25 cellular contexts compared by ENCODE assay signal in genomic region chr5:118825226-118825625, GRCh38.
"Had no signal": no experiment of that assay in that cellular context is flagged by ENCODE, and none has a peak within 500 bp of the region (broad histone marks: within the 10 kb centered on the region; RNA-seq: fewer than 3 reads in every experiment).

No MANE protein-coding gene starts in this region.

- H3K27ac Mint-ChIP-seq: immature natural killer cell; naive thymus-derived CD4-positive, alpha-beta T cell; nephron progenitor cell; stimulated activated effector memory CD8-positive, alpha-beta T cell treated with anti-CD3 and anti-CD28 coated beads, Interleukin-12 subunit alpha, Interleukin-12 subunit beta, amount 100 ng/mL, for 72 hours; type B pancreatic cell had no signal

- H3K4me1 ChIP-seq: foreskin keratinocyte, pancreas, stomach, thyroid gland had no signal

- H3K4me1 Mint-ChIP-seq: central memory CD8-positive, alpha-beta T cell; immature natural killer cell; naive thymus-derived CD4-positive, alpha-beta T cell; nephron progenitor cell; stimulated activated effector memory CD8-positive, alpha-beta T cell treated with anti-CD3 and anti-CD28 coated beads, Interleukin-12 subunit alpha, Interleukin-12 subunit beta, amount 100 ng/mL, for 72 hours had no signal

- H3K9me3 Mint-ChIP-seq: central memory CD8-positive, alpha-beta T cell; immature natural killer cell; naive thymus-derived CD4-positive, alpha-beta T cell; nephron progenitor cell; stimulated activated effector memory CD8-positive, alpha-beta T cell treated with anti-CD3 and anti-CD28 coated beads, Interleukin-12 subunit alpha, Interleukin-12 subunit beta, amount 100 ng/mL, for 72 hours; type B pancreatic cell had no signal

- H3K36me3 ChIP-seq: esophagus muscularis mucosa, gastroesophageal sphincter, neutrophil, pancreas, stomach, thyroid gland had no signal

- H3K27me3 ChIP-seq: esophagus muscularis mucosa, foreskin keratinocyte, gastroesophageal sphincter, neutrophil, pancreas, stomach, thyroid gland had no signal

- ATAC-seq: foreskin keratinocyte; gastroesophageal sphincter; naive thymus-derived CD4-positive, alpha-beta T cell; pancreas; sciatic nerve; stimulated activated effector memory CD8-positive, alpha-beta T cell treated with anti-CD3 and anti-CD28 coated beads, Interleukin-12 subunit alpha, Interleukin-12 subunit beta, amount 100 ng/mL, for 72 hours had no signal

- H3K27ac ChIP-seq: coronary artery, esophagus muscularis mucosa, foreskin keratinocyte, gastroesophageal sphincter, neutrophil, pancreas, stomach, thyroid gland had no signal

- H3K27me3 Mint-ChIP-seq: central memory CD8-positive, alpha-beta T cell; naive thymus-derived CD4-positive, alpha-beta T cell; type B pancreatic cell had no signal

- H3K4me3 ChIP-seq: coronary artery, esophagus muscularis mucosa, gastroesophageal sphincter, pancreas, stomach, thyroid gland had no signal

- H3K4me3 Mint-ChIP-seq: central memory CD8-positive, alpha-beta T cell; immature natural killer cell; naive thymus-derived CD4-positive, alpha-beta T cell; nephron progenitor cell; stimulated activated effector memory CD8-positive, alpha-beta T cell treated with anti-CD3 and anti-CD28 coated beads, Interleukin-12 subunit alpha, Interleukin-12 subunit beta, amount 100 ng/mL, for 72 hours; type B pancreatic cell had no signal

- H3K9me3 ChIP-seq: esophagus muscularis mucosa, gastroesophageal sphincter, neutrophil, pancreas, stomach, thyroid gland had no signal

- H3K36me3 Mint-ChIP-seq: immature natural killer cell; stimulated activated effector memory CD8-positive, alpha-beta T cell treated with anti-CD3 and anti-CD28 coated beads, Interleukin-12 subunit alpha, Interleukin-12 subunit beta, amount 100 ng/mL, for 72 hours; type B pancreatic cell had no signal

- DNase-seq: dermis blood vessel endothelial cell; effector memory CD4-positive, alpha-beta T cell; foreskin keratinocyte; hypothalamus; immature natural killer cell; islet precursor cell; kidney glomerular epithelial cell; mesenchymal stem cell; midbrain; naive thymus-derived CD4-positive, alpha-beta T cell; nephron progenitor cell; pancreas; stimulated activated CD4-positive, alpha-beta T cell treated with anti-CD3 and anti-CD28 coated beads, Interleukin-2, amount 100 ng/mL, for 24 hours; stimulated activated CD4-positive, alpha-beta T cell treated with anti-CD3 and anti-CD28 coated beads, Interleukin-4, amount 100 ng/mL, for 24 hours; stimulated activated naive CD4-positive, alpha-beta T cell treated with Interleukin-2 at 50 U/mL for 16 hours; stomach; thyroid gland had no signal
